32 cellular contexts compared by ENCODE assay signal in the genomic region with DNA sequence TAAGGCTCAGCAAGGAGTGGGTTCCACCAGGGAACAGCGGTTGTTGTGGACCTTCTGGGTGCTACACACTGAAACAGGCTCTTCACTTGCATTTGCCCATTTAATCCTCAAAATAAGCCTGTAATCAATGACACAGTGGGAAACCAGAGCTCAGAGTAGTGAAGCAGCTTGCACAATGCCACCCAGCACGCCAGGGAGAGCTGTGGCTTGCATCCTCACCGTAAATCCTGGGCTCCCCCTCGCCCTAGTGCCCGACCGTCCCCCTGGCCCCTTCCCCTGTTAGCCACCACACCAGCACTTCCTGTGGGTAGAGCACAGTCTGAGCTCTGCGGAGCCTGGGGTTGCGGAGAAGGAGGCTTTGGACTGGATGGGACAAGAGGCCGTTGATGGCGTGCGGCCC. TPM values are rescaled to one million over a fixed set of nuclear protein-coding genes. Genes with fewer than 3 reads are reported as not detected.
"Had no signal": no experiment of that assay in that cellular context is flagged by ENCODE, and none has a peak within 500 bp of the region (broad histone marks: within the 10 kb centered on the region; RNA-seq: fewer than 3 reads in every experiment).

No MANE protein-coding gene starts in this region.

- H3K27me3 ChIP-seq: vagina had no signal

- H3K9ac ChIP-seq: parathyroid adenoma had no signal

- H3K36me3 ChIP-seq: colonic mucosa, gastrocnemius medialis, left ventricle myocardium inferior, stomach, thyroid gland, upper lobe of left lung, vagina had no signal

- ATAC-seq: activated CD4-positive, CD25-positive, alpha-beta regulatory T cell treated with anti-CD3 and anti-CD28 coated beads, Interleukin-2, amount 50 U/mL, for 24 hours; activated T-helper 17 cell treated with anti-CD3 and anti-CD28 coated beads, Interleukin-2, amount 50 U/mL, for 72 hours; body of pancreas; gastrocnemius medialis; psoas muscle; stimulated activated naive B cell treated with anti-CD40 and anti-IgM and Interleukin-4, amounts not matched to agents 10 μg/mL and 1 μg/mL and 100 μg/mL, for 72 hours had no signal

- H3K36me3 Mint-ChIP-seq: activated naive CD4-positive, alpha-beta T cell treated with anti-CD3 and anti-CD28 coated beads, Interleukin-2, amount 50 U/mL, for 24 hours; naive B cell; stimulated activated naive B cell treated with anti-CD40 and anti-IgM and Interleukin-4, amounts not matched to agents 10 μg/mL and 1 μg/mL and 100 μg/mL, for 72 hours had no signal

- H3K27ac ChIP-seq: body of pancreas, colonic mucosa, gastrocnemius medialis, left ventricle myocardium inferior, parathyroid adenoma, psoas muscle, stomach, thyroid gland, upper lobe of left lung, vagina, VCaP had no signal

- H3K9me3 Mint-ChIP-seq: activated naive CD4-positive, alpha-beta T cell treated with anti-CD3 and anti-CD28 coated beads, Interleukin-2, amount 50 U/mL, for 24 hours; activated T-cell treated with anti-CD3 and anti-CD28 coated beads, Interleukin-2, amount 50 U/mL, for 24 hours; activated T-helper 17 cell treated with anti-CD3 and anti-CD28 coated beads, Interleukin-2, amount 50 U/mL, for 72 hours; stimulated activated naive B cell treated with anti-CD40 and anti-IgM and Interleukin-4, amounts not matched to agents 10 μg/mL and 1 μg/mL and 100 μg/mL, for 72 hours; T-helper 1 cell treated with Interleukin-12 subunit alpha and Interleukin-12 subunit beta and Interleukin-4 antibody, amounts not matched to agents 30 μg/mL and 1 μg/mL, for 36 hours had no signal

- H3K9me3 ChIP-seq: body of pancreas, colonic mucosa, gastrocnemius medialis, left ventricle myocardium inferior, psoas muscle, stomach, thyroid gland, upper lobe of left lung, vagina had no signal

- H3K4me1 ChIP-seq: colonic mucosa, gastrocnemius medialis, parathyroid adenoma, psoas muscle had no signal

- H3K4me3 ChIP-seq: body of pancreas, colonic mucosa, gastrocnemius medialis, left ventricle myocardium inferior, psoas muscle, stomach, thyroid gland, upper lobe of left lung, vagina had no signal

- H3K4me3 Mint-ChIP-seq: activated naive CD4-positive, alpha-beta T cell treated with anti-CD3 and anti-CD28 coated beads, Interleukin-2, amount 50 U/mL, for 24 hours; activated T-cell treated with anti-CD3 and anti-CD28 coated beads, Interleukin-2, amount 50 U/mL, for 24 hours; activated T-helper 17 cell treated with anti-CD3 and anti-CD28 coated beads, Interleukin-2, amount 50 U/mL, for 72 hours; naive B cell; stimulated activated naive B cell treated with anti-CD40 and anti-IgM and Interleukin-4, amounts not matched to agents 10 μg/mL and 1 μg/mL and 100 μg/mL, for 72 hours; T-helper 1 cell treated with Interleukin-12 subunit alpha and Interleukin-12 subunit beta and Interleukin-4 antibody, amounts not matched to agents 30 μg/mL and 1 μg/mL, for 36 hours had no signal

- DNase-seq: activated CD4-positive, alpha-beta T cell treated with anti-CD3 and anti-CD28 coated beads for 48 hours; activated CD4-positive, alpha-beta T cell treated with anti-CD3 and anti-CD28 coated beads, Interleukin-2, amount 50 U/mL, for 48 hours; activated CD8-positive, alpha-beta memory T cell treated with anti-CD3 and anti-CD28 coated beads, Interleukin-2, amount 50 U/mL, for 48 hours; activated gamma-delta T cell treated with Interleukin-2 at 50 U/mL for 16 hours; activated T-cell treated with anti-CD3 and anti-CD28 coated beads, Interleukin-2, amount 50 U/mL, for 24 hours; aorta; body of pancreas; cerebellar nuclear complex; colonic mucosa; effector memory CD4-positive, alpha-beta T cell; erythroblast; gastrocnemius medialis; glutamatergic neuron; left ventricle myocardium inferior; naive B cell; occipital lobe; psoas muscle; stimulated activated CD4-positive, alpha-beta T cell treated with anti-CD3 and anti-CD28 coated beads, Interleukin-15, amount 100 ng/mL, for 24 hours; stimulated activated CD4-positive, alpha-beta T cell treated with anti-CD3 and anti-CD28 coated beads, Interleukin-2, amount 100 ng/mL, for 24 hours; stimulated activated naive B cell treated with anti-CD40 and anti-IgM and Interleukin-4, amounts not matched to agents 10 μg/mL and 1 μg/mL and 100 μg/mL, for 72 hours; stomach; T-helper 9 cell; thyroid gland; upper lobe of left lung had no signal

- H2AFZ ChIP-seq: parathyroid adenoma had no signal

- H3K27ac Mint-ChIP-seq: activated naive CD4-positive, alpha-beta T cell treated with anti-CD3 and anti-CD28 coated beads, Interleukin-2, amount 50 U/mL, for 24 hours; activated T-cell treated with anti-CD3 and anti-CD28 coated beads, Interleukin-2, amount 50 U/mL, for 24 hours; activated T-helper 17 cell treated with anti-CD3 and anti-CD28 coated beads, Interleukin-2, amount 50 U/mL, for 72 hours; stimulated activated naive B cell treated with anti-CD40 and anti-IgM and Interleukin-4, amounts not matched to agents 10 μg/mL and 1 μg/mL and 100 μg/mL, for 72 hours; T-helper 1 cell treated with Interleukin-12 subunit alpha and Interleukin-12 subunit beta and Interleukin-4 antibody, amounts not matched to agents 30 μg/mL and 1 μg/mL, for 36 hours had no signal

RNA-seq across cellular contexts. Expression of gene VSTM2L, which starts 14.5 kb away (rescaled TPM):
- total RNA-seq: activated T-helper 17 cell treated with anti-CD3 and anti-CD28 coated beads, Interleukin-2, amount 50 U/mL, for 72 hours; dermis microvascular lymphatic vessel endothelial cell; vagina had no signal
- polyA plus RNA-seq: aorta had no signal
